11 cellular contexts compared by ENCODE assay signal in the genomic region with DNA sequence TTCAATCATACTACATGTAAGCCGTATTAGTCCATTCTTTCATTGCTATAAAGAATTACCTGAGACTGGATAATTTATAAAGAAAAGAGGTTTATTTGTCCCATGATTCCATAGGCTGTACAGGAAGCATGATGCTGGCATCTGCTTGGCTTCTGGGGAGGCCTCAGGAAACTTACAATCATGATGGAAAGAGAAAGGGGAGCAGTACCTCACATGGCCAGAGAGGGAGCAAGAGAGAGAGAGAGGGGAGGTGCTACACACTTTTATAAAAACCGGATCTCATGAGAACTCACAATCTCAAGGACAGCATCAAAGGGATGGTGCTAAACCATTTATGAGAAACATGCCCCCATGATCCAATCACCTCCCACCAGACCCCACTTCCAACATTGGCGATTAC. TPM values are rescaled to one million over a fixed set of nuclear protein-coding genes. Genes with fewer than 3 reads are reported as not detected.
A peak's percentile ranks its signal among the peaks of the same experiment; 100 is the strongest.
DNase-seq lines count a peak whose midpoint lies in the region; ATAC-seq and TF ChIP-seq lines count a peak whose summit lies in the region.
"Had no signal": no experiment of that assay in that cellular context is flagged by ENCODE, and none has a peak within 500 bp of the region (broad histone marks: within the 10 kb centered on the region; RNA-seq: fewer than 3 reads in every experiment).

No MANE protein-coding gene starts in this region.

- no peak overlapping the region for H3K4me3 ChIP-seq in DND-41 (ENCODE audit: low read depth in 1 of 2, low read length in 2 of 2)
- H3K4me3 ChIP-seq in KMS-11 (IDR thresholded peaks at IDR 0.05; ENCODE audit: insufficient read depth, low read depth, low read length) = no peak overlapping the region
- no peak overlapping the region for H3K4me3 ChIP-seq in naive thymus-derived CD4-positive, alpha-beta T cell (ENCODE audit: low read length)
- H3K4me3 ChIP-seq: MG63 had no signal

- H3K4me2 ChIP-seq in DND-41 (ENCODE audit: insufficient read depth, low read length) (no peak overlapping the region), KMS-11 (no peak overlapping the region)

- no peak for ATAC-seq in DND-41 (ENCODE audit: insufficient read depth, low read depth)
- ATAC-seq in activated naive CD8-positive, alpha-beta T cell treated with anti-CD3 and anti-CD28 coated beads, Interleukin-2, amount 50 U/mL, for 24 hours = no peak
- ATAC-seq in naive thymus-derived CD4-positive, alpha-beta T cell = peak; percentile 46
- ATAC-seq in Right ventricle myocardium inferior = no peak
- no peak for ATAC-seq in GM18498 (IDR thresholded peaks at IDR 0.05; ENCODE audit: unreplicated experiment)
- ATAC-seq: sciatic nerve had no signal

- H3K27me3 Mint-ChIP-seq in activated naive CD8-positive, alpha-beta T cell treated with anti-CD3 and anti-CD28 coated beads, Interleukin-2, amount 50 U/mL, for 24 hours = peaks cover 7% of the 10 kb centered on the region
- H3K27me3 Mint-ChIP-seq in naive thymus-derived CD4-positive, alpha-beta T cell = peaks cover 0 to 18% (median 12%) of the 10 kb centered on the region in 5 donors

- H2AFZ ChIP-seq in DND-41 (ENCODE audit: low read depth, low read length) (no peak overlapping the region), KMS-11 (ENCODE audit: low read depth) (no peak overlapping the region)

- no peak overlapping the region for H3K4me3 Mint-ChIP-seq in activated naive CD8-positive, alpha-beta T cell treated with anti-CD3 and anti-CD28 coated beads, Interleukin-2, amount 50 U/mL, for 24 hours
- H3K4me3 Mint-ChIP-seq in naive thymus-derived CD4-positive, alpha-beta T cell = no peak overlapping the region

- H3K9me3 ChIP-seq in DND-41 (ENCODE audit: insufficient read depth, low read length, severe bottlenecking) = peaks cover 3% of the 10 kb centered on the region
- H3K9me3 ChIP-seq in naive thymus-derived CD4-positive, alpha-beta T cell (ENCODE audit: control insufficient read depth in 2 of 3, low read length in 3 of 3) = peaks cover 0 to 4% (median 0%) of the 10 kb centered on the region in 3 experiments

- no peak overlapping the region for H3K27ac ChIP-seq in DND-41 (ENCODE audit: low read length)
- H3K27ac ChIP-seq in KMS-11 = no peak overlapping the region
- no peak overlapping the region for H3K27ac ChIP-seq in naive thymus-derived CD4-positive, alpha-beta T cell (ENCODE audit: low read depth, low read length)

- POLR2A ChIA-PET in naive thymus-derived CD4-positive, alpha-beta T cell (lab: Charles Lee) = no interaction called here

- H3K36me3 ChIP-seq in DND-41 (ENCODE audit: insufficient read depth, low read length) (no peaks in the 10 kb centered on the region), KMS-11 (ENCODE audit: insufficient read depth) (no peaks in the 10 kb centered on the region)
- no peaks in the 10 kb centered on the region for H3K36me3 ChIP-seq in naive thymus-derived CD4-positive, alpha-beta T cell (ENCODE audit: control insufficient read depth in 2 of 3, insufficient read depth in 3 of 3, low read length in 3 of 3)
- H3K36me3 ChIP-seq: MG63 had no signal

- intact Hi-C loops in naive thymus-derived CD4-positive, alpha-beta T cell (cut with micrococcal nuclease) = no loop called here
- intact Hi-C loops in Right ventricle myocardium inferior (cut with DNase I) = no loop called here

- H3K36me3 Mint-ChIP-seq in activated naive CD8-positive, alpha-beta T cell treated with anti-CD3 and anti-CD28 coated beads, Interleukin-2, amount 50 U/mL, for 24 hours (ENCODE audit: low read depth) = no peaks in the 10 kb centered on the region
- peaks cover 0 to 6% (median 0%) of the 10 kb centered on the region in 5 donors for H3K36me3 Mint-ChIP-seq in naive thymus-derived CD4-positive, alpha-beta T cell

- H3K27ac Mint-ChIP-seq in activated naive CD8-positive, alpha-beta T cell treated with anti-CD3 and anti-CD28 coated beads, Interleukin-2, amount 50 U/mL, for 24 hours = no peak overlapping the region
- no peak overlapping the region for H3K27ac Mint-ChIP-seq in naive thymus-derived CD4-positive, alpha-beta T cell

- peaks cover 10% of the 10 kb centered on the region for H3K9me3 Mint-ChIP-seq in activated naive CD8-positive, alpha-beta T cell treated with anti-CD3 and anti-CD28 coated beads, Interleukin-2, amount 50 U/mL, for 24 hours
- H3K9me3 Mint-ChIP-seq in naive thymus-derived CD4-positive, alpha-beta T cell = peaks cover 0 to 14% (median 7%) of the 10 kb centered on the region in 11 donors

- H3K9ac ChIP-seq in DND-41 (ENCODE audit: low read depth, low read length) (no peak overlapping the region), KMS-11 (no peak overlapping the region)

- no peaks in the 10 kb centered on the region for H4K20me1 ChIP-seq in DND-41 (ENCODE audit: insufficient read depth, low read length)
- no peaks in the 10 kb centered on the region for H4K20me1 ChIP-seq in KMS-11 (ENCODE audit: insufficient read depth)

- H3K79me2 ChIP-seq in DND-41 (ENCODE audit: insufficient read depth, low read length) (no peaks in the 10 kb centered on the region), KMS-11 (ENCODE audit: insufficient read depth, low read depth) (no peaks in the 10 kb centered on the region)

- no peaks in the 10 kb centered on the region for H3K4me1 Mint-ChIP-seq in activated naive CD8-positive, alpha-beta T cell treated with anti-CD3 and anti-CD28 coated beads, Interleukin-2, amount 50 U/mL, for 24 hours
- no peaks in the 10 kb centered on the region for H3K4me1 Mint-ChIP-seq in naive thymus-derived CD4-positive, alpha-beta T cell

- H3K4me1 ChIP-seq in DND-41 (ENCODE audit: insufficient read depth, low read length) = no peaks in the 10 kb centered on the region
- peaks cover 39% of the 10 kb centered on the region for H3K4me1 ChIP-seq in KMS-11 (ENCODE audit: low read depth, poor library complexity, severe bottlenecking)
- H3K4me1 ChIP-seq in naive thymus-derived CD4-positive, alpha-beta T cell (ENCODE audit: control insufficient read depth in 2 of 2, insufficient read depth in 2 of 2, low read length in 2 of 2) = no peaks in the 10 kb centered on the region

- TF ChIP-seq CTCF in DND-41 (IDR thresholded peaks at IDR 0.05; ENCODE audit: borderline replicate concordance, extremely low read depth, low read length, poor library complexity, severe bottlenecking) (peak; percentile 50), KMS-11 (conservative IDR thresholded peaks at IDR 0.05; ENCODE audit: low read depth, low read length) (peak; percentile 43)

- CTCF ChIA-PET in naive thymus-derived CD4-positive, alpha-beta T cell (lab: Charles Lee) = no interaction called here

- DNase-seq in DND-41 (peak; percentile 29), NCI-H748 treated with DMSO at 0.1 percent for 48 hours (lab: John Stamatoyannopoulos, UW) (no peak), Right ventricle myocardium inferior (ENCODE audit: missing footprints) (no peak), COLO668 (lab: John Stamatoyannopoulos, UW; ENCODE audit: unreplicated experiment) (no peak)
- peak; percentile 24 for DNase-seq in activated naive CD8-positive, alpha-beta T cell treated with anti-CD3 and anti-CD28 coated beads, Interleukin-2, amount 50 U/mL, for 24 hours
- DNase-seq in naive thymus-derived CD4-positive, alpha-beta T cell = no peak
- DNase-seq: foreskin melanocyte, MG63 had no signal

- no peaks in the 10 kb centered on the region for H3K27me3 ChIP-seq in DND-41 (ENCODE audit: insufficient read depth, low read length, poor library complexity)
- H3K27me3 ChIP-seq in KMS-11 (ENCODE audit: insufficient read depth, low read depth) = no peaks in the 10 kb centered on the region
- H3K27me3 ChIP-seq in naive thymus-derived CD4-positive, alpha-beta T cell (ENCODE audit: control insufficient read depth in 2 of 2, insufficient read depth in 2 of 2, low read length in 2 of 2) = no peaks in the 10 kb centered on the region
- H3K27me3 ChIP-seq: MG63 had no signal

RNA-seq across cellular contexts. Expression of gene CLASP2, which starts 14.3 kb away (rescaled TPM):
- 10 to 100 TPM; 44.2 to 83.8 (median 79.2) TPM for total RNA-seq in naive thymus-derived CD4-positive, alpha-beta T cell
- polyA plus RNA-seq in naive thymus-derived CD4-positive, alpha-beta T cell = 10 to 100 TPM in 1 of 2 donors, 1 to 10 TPM in 1; 7.4 to 11.9 TPM
- total RNA-seq in Right ventricle myocardium inferior = 69.4 TPM

Comparison
In these comparisons a context has a peak if more than half of its experiments do, and no peak if none do; other contexts are left out.
1. DNase-seq: peak in DND-41 (single experiment) and activated naive CD8-positive, alpha-beta T cell treated with anti-CD3 and anti-CD28 coated beads, Interleukin-2, amount 50 U/mL, for 24 hours (single experiment); none in naive thymus-derived CD4-positive, alpha-beta T cell (0 of 9), NCI-H748 treated with DMSO at 0.1 percent for 48 hours (single experiment), Right ventricle myocardium inferior (single experiment) and COLO668 (single experiment).